Comparison of ENCODE assay signal across 1 cellular context in genomic region chr13:34020388-34020787, GRCh38.
TF ChIP-seq lines count a peak whose summit lies in the region.

No MANE protein-coding gene starts in this region.

TF ChIP-seq in HepG2, 621 proteins besides CTCF, POLR2A, EP300 and RAD21 (continued from another document):
- TF ChIP-seq SKIL (CRISPR knock-in tag; IDR thresholded peaks at IDR 0.05; ENCODE audit: borderline replicate concordance), result no peak
- no peak for TF ChIP-seq EHMT2 (IDR thresholded peaks at IDR 0.05; ENCODE audit: borderline replicate concordance, low read depth, low read length)
- TF ChIP-seq PHF21A (CRISPR knock-in tag; IDR thresholded peaks at IDR 0.05), result peak; percentile 1; the same call in 1 of the 2 replicates
- TF ChIP-seq ZNF792 (CRISPR knock-in tag; IDR thresholded peaks at IDR 0.05), result peak; percentile 12; the same call in 1 of the 2 replicates
- TF ChIP-seq ZNF761 (CRISPR knock-in tag; conservative IDR thresholded peaks at IDR 0.05), result no peak; the same call in 1 of the 2 replicates
- no peak for TF ChIP-seq THAP11 (CRISPR knock-in tag; IDR thresholded peaks at IDR 0.05)
- TF ChIP-seq ZKSCAN8 (CRISPR knock-in tag; IDR thresholded peaks at IDR 0.05; ENCODE audit: borderline replicate concordance), result no peak
- TF ChIP-seq ZFP36L2 (CRISPR knock-in tag; IDR thresholded peaks at IDR 0.05), result 0 out of 2 replicates have a peak, but pooled peaks have one; percentile 14
